8 cellular contexts compared by ENCODE assay signal in genomic region chr6:27772261-27773001, GRCh38.
DNase-seq lines count a peak whose midpoint lies in the region; ATAC-seq, FAIRE-seq and TF ChIP-seq lines count a peak whose summit lies in the region.

No MANE protein-coding gene starts in this region.

- no peaks in the 10 kb centered on the region for H3K36me3 ChIP-seq in HepG2 (replicated peaks in 1 of 2; ENCODE audit: control insufficient read depth in 1 of 2, insufficient read depth in 2 of 2, low read length in 2 of 2)

- no peak for TF ChIP-seq POLR2A in HepG2 (IDR thresholded peaks at IDR 0.05; ENCODE audit: insufficient read depth in 1 of 2, low read depth in 2 of 2, low read length in 2 of 2)

- DNase-seq in NCI-H345 (lab: John Stamatoyannopoulos, UW) (peak; percentile 84), cortex of kidney (lab: John Stamatoyannopoulos, UW) (peak; percentile 59), HepG2 (ENCODE audit: low spot score) (peak; percentile 81)
- peak; percentile 79 to 85 for DNase-seq in activated CD4-positive, alpha-beta T cell treated with anti-CD3 and anti-CD28 coated beads for 24 hours (ENCODE audit: low read depth in 2 of 2)
- peak; percentile 88 for DNase-seq in stimulated activated CD4-positive, alpha-beta T cell treated with anti-CD3 and anti-CD28 coated beads, Interleukin-4, amount 100 ng/mL, for 1 hour

- peak; percentile 76 for ATAC-seq in HG03097 (IDR thresholded peaks at IDR 0.05; ENCODE audit: low FRiP score, unreplicated experiment)
- peak; percentile 96 for ATAC-seq in HepG2
- ATAC-seq in HG02571 (IDR thresholded peaks at IDR 0.05; ENCODE audit: unreplicated experiment), result no peak

- H3K4me3 ChIP-seq in HepG2 (replicated peaks in 1 of 3; ENCODE audit: insufficient read depth in 1 of 3, low read depth in 2 of 3, low read length in 3 of 3), result peak overlapping the region; percentile 11 to 60 (median 19); a peak in 4 of 6 replicates

- peak; percentile 96 for TF ChIP-seq RAD21 in HepG2 (CRISPR knock-in tag; IDR thresholded peaks at IDR 0.05)

- WGBS in HepG2 (ENCODE audit: low lambda C conversion rate), result 23% methylated on average over 32 of the region's 33 CpGs

- in situ Hi-C loops in HepG2 (cut with HindIII; ENCODE audit: extremely low pct_ligation_motif_present, low pct_unique_long_range_greater_than_20kb), result no loop called here

- intact Hi-C loops in HepG2 (cut with micrococcal nuclease; ENCODE audit: unreplicated experiment), result loop anchor here (1.0 kb wide), 2 partner anchors 24 to 123 kb away; no protein-coding TSS in a partner anchor

- no peaks in the 10 kb centered on the region for H3K79me2 ChIP-seq in HepG2 (ENCODE audit: insufficient read depth, low read length)

- peak overlapping the region; percentile 68 for H2AFZ ChIP-seq in HepG2 (ENCODE audit: low read length)

- H3K4me1 ChIP-seq in HepG2 (ENCODE audit: insufficient read depth, low read length), result peaks cover 27% of the 10 kb centered on the region

- CTCF ChIA-PET in HepG2 (lab: Yijun Ruan, JAX; ENCODE audit: low intra/inter-chr PET ratio, low total read pairs), result interaction anchor here (1.2 to 3.1 kb wide), 3 partner anchors 23 to 130 kb away, joined by 3 to 29 read pairs (median 28); no protein-coding TSS in a partner anchor

- peak overlapping the region; percentile 61 for H3K9ac ChIP-seq in HepG2 (ENCODE audit: insufficient read depth, low read depth, low read length)

- FAIRE-seq in HepG2 (lab: Jason Lieb, UNC), result peak; percentile 78

- TF ChIP-seq EP300 in HepG2 (IDR thresholded peaks at IDR 0.05; ENCODE audit: low read depth in 2 of 2, low read length in 2 of 2), result 0 out of 4 replicates have a peak, but pooled peaks of 1 of the 2 experiments have one; percentile 26
- peak; percentile 43 for TF ChIP-seq EP300 in HepG2 (CRISPR knock-in tag; IDR thresholded peaks at IDR 0.05; ENCODE audit: borderline replicate concordance)

- no peaks in the 10 kb centered on the region for H4K20me1 ChIP-seq in HepG2 (ENCODE audit: insufficient read depth, low read length)

- POLR2A ChIA-PET in HepG2 (lab: Yijun Ruan, JAX), result interaction anchor here (0.5 to 2.3 kb wide), 10 partner anchors 18 to 985 kb away, joined by 3 to 27 read pairs (median 5); a partner anchor contains a TSS

- H3K27me3 ChIP-seq in HepG2 (ENCODE audit: control insufficient read depth in 1 of 2, insufficient read depth in 2 of 2, low read length in 2 of 2), result no peaks in the 10 kb centered on the region; a peak in 1 of 5 replicates

- peak overlapping the region; percentile 82 for H3K4me2 ChIP-seq in HepG2 (ENCODE audit: low read depth, low read length)

- H3K27ac ChIP-seq in HepG2 (ENCODE audit: extremely low read length, insufficient read depth, low read length), result peak overlapping the region; percentile 56

- no peaks in the 10 kb centered on the region for H3K9me3 ChIP-seq in HepG2 (ENCODE audit: low read length)

- TF ChIP-seq CTCF in GM12874 (IDR thresholded peaks at IDR 0.05; ENCODE audit: insufficient read depth, low read depth, low read length), result peak; percentile 93
- peak; percentile 99 for TF ChIP-seq CTCF in HepG2 (CRISPR knock-in tag; IDR thresholded peaks at IDR 0.05)

- BruUV-seq in HepG2 (replicated peaks; lab: Mats Ljungman, UMichigan), result no TSS peak

TF ChIP-seq in HepG2, 621 proteins besides CTCF, POLR2A, EP300 and RAD21 (continues in another document):
- TF ChIP-seq SP5 (CRISPR knock-in tag; IDR thresholded peaks at IDR 0.05; ENCODE audit: borderline replicate concordance, low read depth), result peak; percentile 22; the same call in 1 of the 2 replicates
- peak; percentile 61; the same call in 1 of the 2 replicates for TF ChIP-seq ZNF263 (CRISPR knock-in tag; IDR thresholded peaks at IDR 0.05)
- TF ChIP-seq BCL6 (CRISPR knock-in tag; IDR thresholded peaks at IDR 0.05), result peak; percentile 73
- no peak for TF ChIP-seq ZNF609 (CRISPR knock-in tag; IDR thresholded peaks at IDR 0.05; ENCODE audit: borderline replicate concordance)
- peak; percentile 83; the same call in 1 of the 2 replicates for TF ChIP-seq ZNF256 (CRISPR knock-in tag; conservative IDR thresholded peaks at IDR 0.05)
- 0 out of 2 replicates have a peak, but pooled peaks have one; percentile 45 for TF ChIP-seq RELA (CRISPR knock-in tag; IDR thresholded peaks at IDR 0.05)
- TF ChIP-seq GZF1 (CRISPR knock-in tag; IDR thresholded peaks at IDR 0.05), result peak; percentile 76
- TF ChIP-seq MED1 (CRISPR knock-in tag; IDR thresholded peaks at IDR 0.05), result peak; percentile 78
- TF ChIP-seq ATF3 (CRISPR knock-in tag; IDR thresholded peaks at IDR 0.05), result peak; percentile 49; the same call in 1 of the 2 replicates
- TF ChIP-seq PAX8 (CRISPR knock-in tag; IDR thresholded peaks at IDR 0.05; ENCODE audit: borderline replicate concordance), result no peak
- TF ChIP-seq SKIL (CRISPR knock-in tag; IDR thresholded peaks at IDR 0.05; ENCODE audit: borderline replicate concordance), result no peak
- peak; percentile 98; the same call in 1 of the 2 replicates for TF ChIP-seq ZBTB4 (CRISPR knock-in tag; IDR thresholded peaks at IDR 0.05; ENCODE audit: borderline replicate concordance)
- 0 out of 2 replicates have a peak, but pooled peaks have one; percentile 74 for TF ChIP-seq ZNF776 (CRISPR knock-in tag; IDR thresholded peaks at IDR 0.05)
